Comparison of ENCODE assay signal across 9 cellular contexts in the genomic region with DNA sequence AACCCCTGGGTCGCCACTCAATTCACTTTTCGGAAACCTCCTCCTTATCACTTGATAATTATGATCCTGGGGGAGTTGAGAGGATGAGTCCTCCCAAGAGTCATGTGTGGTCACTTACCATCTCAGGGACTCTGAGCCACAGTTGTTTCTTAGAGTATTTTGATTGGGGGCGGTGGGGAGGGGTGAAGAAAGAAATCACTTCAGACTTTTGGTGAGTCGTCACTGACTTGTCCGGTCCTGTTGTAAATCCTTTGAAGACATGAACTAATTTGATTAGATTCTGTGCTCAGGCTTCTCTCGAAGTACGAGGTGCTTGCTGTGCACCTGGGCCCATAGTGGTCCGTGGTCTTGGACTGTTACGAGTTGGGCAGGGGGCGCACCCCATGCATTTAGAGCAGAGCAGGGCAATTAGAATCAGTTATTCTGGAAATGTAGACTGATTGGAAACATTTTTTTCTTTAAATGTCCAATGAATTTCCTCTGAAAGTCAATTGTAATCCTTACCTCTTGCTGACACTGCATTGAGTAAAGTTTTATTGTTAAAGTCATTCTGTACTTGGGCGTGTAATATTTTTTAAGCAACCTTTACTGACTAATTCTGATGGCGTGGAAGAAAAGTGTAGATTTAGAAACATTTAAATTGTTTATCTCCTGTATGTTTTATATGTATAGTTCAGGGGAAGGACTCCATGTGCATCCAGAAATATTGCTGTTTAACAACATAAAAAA.
DNase-seq lines count a peak whose midpoint lies in the region; TF ChIP-seq lines count a peak whose summit lies in the region.
"Had no signal": no experiment of that assay in that cellular context is flagged by ENCODE, and none has a peak within 500 bp of the region (broad histone marks: within the 10 kb centered on the region; RNA-seq: fewer than 3 reads in every experiment).

No MANE protein-coding gene starts in this region.

- H3K36me3 ChIP-seq in ES-I3 (ENCODE audit: insufficient read depth, low read length) = no peaks in the 10 kb centered on the region; the same call in none of the 2 replicates
- peaks cover 9% of the 10 kb centered on the region for H3K36me3 ChIP-seq in osteoblast (ENCODE audit: insufficient read depth, low read length)

- DNase-seq in NCI-H82 (lab: John Stamatoyannopoulos, UW) (peak; percentile 50), chondrocyte (ENCODE audit: low spot score) (no peak), osteoblast (ENCODE audit: insufficient read length, low spot score, missing footprints) (peak; percentile 62), SHP77 (lab: John Stamatoyannopoulos, UW) (no peak), NCI-H226 (no peak), epidermal melanocyte (ENCODE audit: insufficient read length, low spot score) (no peak)
- DNase-seq: occipital lobe, T-helper 9 cell had no signal

- peak overlapping the region; percentile 54 for H3K27ac Mint-ChIP-seq in chondrocyte (ENCODE audit: unreplicated experiment)

- H3K27me3 ChIP-seq in osteoblast (ENCODE audit: insufficient read depth, low read length) = no peaks in the 10 kb centered on the region

- H3K4me1 ChIP-seq in ES-I3 (ENCODE audit: insufficient read depth, low read length) (peaks cover 3% of the 10 kb centered on the region), osteoblast (ENCODE audit: insufficient read depth, low read length) (peaks cover 22% of the 10 kb centered on the region)

- H2AFZ ChIP-seq in osteoblast (ENCODE audit: low read length) = no peak overlapping the region

- peak overlapping the region; percentile 91 for H3K4me3 ChIP-seq in osteoblast (ENCODE audit: insufficient read depth, low read length)

- no peaks in the 10 kb centered on the region for H3K36me3 Mint-ChIP-seq in chondrocyte (ENCODE audit: low read depth)

- H3K79me2 ChIP-seq in osteoblast (ENCODE audit: insufficient read depth, low read length) = peaks cover 30% of the 10 kb centered on the region

- peak overlapping the region; percentile 53; the same call in 1 of the 2 replicates for H3K9ac ChIP-seq in ES-I3 (ENCODE audit: low read depth, low read length)

- H4K20me1 ChIP-seq in osteoblast (ENCODE audit: insufficient read depth, low read length) = peaks cover 9% of the 10 kb centered on the region

- H3K4me1 Mint-ChIP-seq in chondrocyte (ENCODE audit: low read depth) = peaks cover 40% of the 10 kb centered on the region

- peak overlapping the region; percentile 89 for H3K4me2 ChIP-seq in osteoblast (ENCODE audit: insufficient read depth, low read length)

- no peak for TF ChIP-seq CTCF in chondrocyte (IDR thresholded peaks at IDR 0.05)
- no peak for TF ChIP-seq CTCF in osteoblast (IDR thresholded peaks at IDR 0.05; ENCODE audit: extremely low read depth, low read depth, low read length)

- no peaks in the 10 kb centered on the region for H3K9me3 Mint-ChIP-seq in chondrocyte (ENCODE audit: low read depth)

- peak overlapping the region; percentile 42 for H3K27ac ChIP-seq in osteoblast (ENCODE audit: low read depth, low read length)

- H3K4me3 Mint-ChIP-seq in chondrocyte (ENCODE audit: unreplicated experiment) = peak overlapping the region; percentile 75

- H3K9me3 ChIP-seq in ES-I3 (ENCODE audit: control insufficient read depth, insufficient read depth, low read length) (no peaks in the 10 kb centered on the region), osteoblast (ENCODE audit: low read depth, low read length) (no peaks in the 10 kb centered on the region)

- peaks cover 4% of the 10 kb centered on the region for H3K27me3 Mint-ChIP-seq in chondrocyte (ENCODE audit: low read depth)

Comparison
In these comparisons a context has a peak if more than half of its experiments do, and no peak if none do; other contexts are left out.
1. DNase-seq: peak in NCI-H82 (single experiment) and osteoblast (single experiment); none in chondrocyte (single experiment), SHP77 (0 of 2), NCI-H226 (single experiment) and epidermal melanocyte (single experiment).